In the genomic region with DNA sequence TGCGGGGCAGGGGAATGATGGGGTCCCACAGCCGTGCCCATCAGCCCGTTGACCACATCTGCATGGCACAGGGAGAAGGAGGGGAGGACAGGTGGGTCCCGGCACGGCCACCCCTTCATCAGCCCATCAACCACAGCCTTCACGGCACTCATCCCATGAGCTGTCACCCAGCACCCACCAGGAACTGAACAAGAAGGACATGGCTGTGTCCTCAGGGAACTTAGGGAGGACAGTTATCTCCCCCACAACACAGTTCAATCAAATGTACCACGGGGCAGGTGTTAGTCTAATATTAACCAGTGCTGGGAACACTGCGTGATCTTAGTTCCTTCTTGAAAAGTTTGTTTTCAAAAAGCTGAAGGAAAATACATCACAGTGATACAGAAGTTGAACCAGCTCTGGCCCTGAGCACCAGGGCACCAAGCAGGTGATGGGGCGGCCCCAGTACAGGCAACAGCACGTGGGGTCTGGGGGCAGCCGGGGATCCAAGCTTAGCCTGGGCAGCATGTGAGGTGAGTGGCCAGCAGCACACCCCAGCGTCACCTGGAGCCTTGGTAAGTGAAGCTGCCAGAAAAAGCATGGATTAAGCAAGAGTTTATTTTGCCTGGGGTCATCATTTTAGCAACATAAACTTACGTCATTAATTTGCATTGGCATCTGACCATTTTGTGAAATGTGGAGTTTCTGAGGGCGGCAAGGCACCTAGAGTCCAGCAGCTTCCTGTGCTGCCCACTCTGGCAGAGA, we compare ENCODE assay signal across 20 cellular contexts. TPM values are rescaled to one million over a fixed set of nuclear protein-coding genes. Genes with fewer than 3 reads are reported as not detected.
DNase-seq lines count a peak whose midpoint lies in the region; ATAC-seq, FAIRE-seq and TF ChIP-seq lines count a peak whose summit lies in the region.
"Had no signal": no experiment of that assay in that cellular context is flagged by ENCODE, and none has a peak within 500 bp of the region (broad histone marks: within the 10 kb centered on the region; RNA-seq: fewer than 3 reads in every experiment).

No MANE protein-coding gene starts in this region.

- peaks cover 20% of the 10 kb centered on the region for H3K27me3 Mint-ChIP-seq in MCF 10A (ENCODE audit: insufficient read depth, unreplicated experiment)

- H3K9me3 ChIP-seq in heart right ventricle (no peaks in the 10 kb centered on the region), upper lobe of right lung (no peaks in the 10 kb centered on the region)
- H3K9me3 ChIP-seq: Caco-2, uterus had no signal

- peaks cover 12% of the 10 kb centered on the region for H3K4me1 Mint-ChIP-seq in MCF 10A (ENCODE audit: insufficient read depth, unreplicated experiment)
- H3K4me1 Mint-ChIP-seq: central memory CD8-positive, alpha-beta T cell had no signal

- H3K4me1 ChIP-seq in heart right ventricle (peaks cover 0 to 24% (median 4%) of the 10 kb centered on the region in 9 donors), upper lobe of right lung (no peaks in the 10 kb centered on the region)
- H3K4me1 ChIP-seq: uterus had no signal

- intact Hi-C loops in cardiac septum (cut with DNase I) (no loop called here), heart right ventricle (cut with DNase I) (no loop called here), MCF 10A (cut with micrococcal nuclease) (no loop called here), upper lobe of right lung (cut with DNase I) (no loop called here)

- POLR2A ChIA-PET in MCF 10A (lab: Yijun Ruan, JAX) = interaction anchor here (0.7 to 1.6 kb wide), 5 partner anchors 20 to 297 kb away, joined by 3 to 7 read pairs (median 3); a partner anchor contains a TSS

- H3K36me3 Mint-ChIP-seq in MCF 10A (ENCODE audit: insufficient read depth, unreplicated experiment) = no peaks in the 10 kb centered on the region
- H3K36me3 Mint-ChIP-seq: activated naive CD4-positive, alpha-beta T cell treated with anti-CD3 and anti-CD28 coated beads, Interleukin-2, amount 50 U/mL, for 24 hours; natural killer cell treated with Interleukin-12 subunit alpha and Interleukin-12 subunit beta and Interleukin-15 and Interleukin-18, amount 100 ng/mL, for 72 hours; stimulated activated memory B cell treated with anti-CD40 and anti-IgM and Interleukin-4, amounts not matched to agents 10 μg/mL and 1 μg/mL and 100 μg/mL, for 72 hours had no signal

- BruUV-seq in MCF 10A (replicated peaks; lab: Mats Ljungman, UMichigan) = no TSS peak

- WGBS in heart right ventricle, 2 donors = 89 to 91% methylated on average over 14 of the region's 14 CpGs

- peak; percentile 39 for DNase-seq in cardiac septum (ENCODE audit: low spot score)
- no peak for DNase-seq in heart right ventricle
- peak; percentile 97 for DNase-seq in MCF 10A (ENCODE audit: unreplicated experiment)
- DNase-seq in left kidney (ENCODE audit: low read depth, low spot score) = peak; percentile 63
- no peak for DNase-seq in upper lobe of right lung
- no peak for DNase-seq in H54 (ENCODE audit: insufficient read length, low spot score)
- DNase-seq in C1 segment of cervical spinal cord (lab: John Stamatoyannopoulos, UW) = no peak
- DNase-seq in stimulated activated CD4-positive, alpha-beta T cell treated with anti-CD3 and anti-CD28 coated beads, Interleukin-12 subunit alpha, Interleukin-12 subunit beta, amount 100 ng/mL, for 4 hours = no peak
- DNase-seq: activated CD8-positive, alpha-beta memory T cell treated with anti-CD3 and anti-CD28 coated beads, Interleukin-2, amount 50 U/mL, for 48 hours; Caco-2; erythroblast; left ventricle myocardium superior; NCI-H1092 treated with DMSO at 0.1 percent for 48 hours; NCI-H345; SW 1271; uterus had no signal

- no peak for FAIRE-seq in H54 (lab: Jason Lieb, UNC)

- H3K27me3 ChIP-seq in heart right ventricle (peaks cover 0 to 24% (median 0%) of the 10 kb centered on the region in 7 donors), upper lobe of right lung (peaks cover 2% of the 10 kb centered on the region)
- H3K27me3 ChIP-seq: uterus had no signal

- H3K4me3 Mint-ChIP-seq in MCF 10A (ENCODE audit: unreplicated experiment) = no peak overlapping the region
- H3K4me3 Mint-ChIP-seq: activated naive CD4-positive, alpha-beta T cell treated with anti-CD3 and anti-CD28 coated beads, Interleukin-2, amount 50 U/mL, for 24 hours; central memory CD8-positive, alpha-beta T cell; natural killer cell treated with Interleukin-12 subunit alpha and Interleukin-12 subunit beta and Interleukin-15 and Interleukin-18, amount 100 ng/mL, for 72 hours; stimulated activated memory B cell treated with anti-CD40 and anti-IgM and Interleukin-4, amounts not matched to agents 10 μg/mL and 1 μg/mL and 100 μg/mL, for 72 hours had no signal

- peak overlapping the region; percentile 57 for H3K27ac Mint-ChIP-seq in MCF 10A (ENCODE audit: low read depth, unreplicated experiment)
- H3K27ac Mint-ChIP-seq: activated naive CD4-positive, alpha-beta T cell treated with anti-CD3 and anti-CD28 coated beads, Interleukin-2, amount 50 U/mL, for 24 hours; natural killer cell treated with Interleukin-12 subunit alpha and Interleukin-12 subunit beta and Interleukin-15 and Interleukin-18, amount 100 ng/mL, for 72 hours; stimulated activated memory B cell treated with anti-CD40 and anti-IgM and Interleukin-4, amounts not matched to agents 10 μg/mL and 1 μg/mL and 100 μg/mL, for 72 hours had no signal

- TF ChIP-seq POLR2A in H54 (IDR thresholded peaks at IDR 0.05; ENCODE audit: low read depth, low read length) = no peak

- no peak for ATAC-seq in heart right ventricle
- peak; percentile 43 for ATAC-seq in upper lobe of right lung
- ATAC-seq: left ventricle myocardium superior had no signal

- no peak overlapping the region for H3K4me3 ChIP-seq in heart right ventricle
- no peak overlapping the region for H3K4me3 ChIP-seq in upper lobe of right lung
- H3K4me3 ChIP-seq: uterus had no signal

- no peak for TF ChIP-seq CTCF in heart right ventricle (IDR thresholded peaks at IDR 0.05)
- TF ChIP-seq CTCF in MCF 10A (IDR thresholded peaks at IDR 0.05; ENCODE audit: unreplicated experiment) = no peak
- no peak for TF ChIP-seq CTCF in upper lobe of right lung (IDR thresholded peaks at IDR 0.05)

- H3K27ac ChIP-seq in heart right ventricle (no peak overlapping the region), upper lobe of right lung (no peak overlapping the region)
- H3K27ac ChIP-seq: uterus had no signal

- CTCF ChIA-PET in MCF 10A (lab: Yijun Ruan, JAX) = interaction anchor here (0.6 to 1.0 kb wide), 2 partner anchors 37 to 144 kb away, joined by 3 read pairs; no protein-coding TSS in a partner anchor

- no peaks in the 10 kb centered on the region for H3K9me3 Mint-ChIP-seq in MCF 10A (ENCODE audit: unreplicated experiment)
- H3K9me3 Mint-ChIP-seq: activated naive CD4-positive, alpha-beta T cell treated with anti-CD3 and anti-CD28 coated beads, Interleukin-2, amount 50 U/mL, for 24 hours; central memory CD8-positive, alpha-beta T cell; natural killer cell treated with Interleukin-12 subunit alpha and Interleukin-12 subunit beta and Interleukin-15 and Interleukin-18, amount 100 ng/mL, for 72 hours; stimulated activated memory B cell treated with anti-CD40 and anti-IgM and Interleukin-4, amounts not matched to agents 10 μg/mL and 1 μg/mL and 100 μg/mL, for 72 hours had no signal

- no peaks in the 10 kb centered on the region for H3K36me3 ChIP-seq in heart right ventricle
- no peaks in the 10 kb centered on the region for H3K36me3 ChIP-seq in upper lobe of right lung
- H3K36me3 ChIP-seq: uterus had no signal

RNA-seq across cellular contexts. Expression of a gene that starts 35.5 kb away (rescaled TPM):
- total RNA-seq in cardiac septum (67.1 TPM), heart right ventricle (10 to 100 TPM; 50.5 to 79.9 (median 59.0) TPM), MCF 10A (2022) (115 and 124 TPM in 2 replicates), upper lobe of right lung (179 TPM)
- polyA plus RNA-seq in heart right ventricle = 10 to 100 TPM; 17.4 to 57.9 TPM

Comparison
In these comparisons a context has a peak if more than half of its experiments do, and no peak if none do; other contexts are left out.
1. DNase-seq: peak in cardiac septum (single experiment), MCF 10A (single experiment) and left kidney (single experiment); none in heart right ventricle (0 of 2), upper lobe of right lung (single experiment), H54 (single experiment), C1 segment of cervical spinal cord (0 of 14) and stimulated activated CD4-positive, alpha-beta T cell treated with anti-CD3 and anti-CD28 coated beads, Interleukin-12 subunit alpha, Interleukin-12 subunit beta, amount 100 ng/mL, for 4 hours (single experiment).